In genomic region chr3:159928071-159928491, GRCh38 we compare ENCODE assay signal across 16 cellular contexts.
DNase-seq lines count a peak whose midpoint lies in the region; ATAC-seq and TF ChIP-seq lines count a peak whose summit lies in the region.
"Had no signal": no experiment of that assay in that cellular context is flagged by ENCODE, and none has a peak within 500 bp of the region (broad histone marks: within the 10 kb centered on the region; RNA-seq: fewer than 3 reads in every experiment).

No MANE protein-coding gene starts in this region.

- peak overlapping the region; percentile 24; the same call in 1 of the 2 replicates for H3K27ac ChIP-seq in SJCRH30
- peak overlapping the region; percentile 86 for H3K27ac ChIP-seq in fibroblast of lung (ENCODE audit: insufficient read depth, low read length)
- peak overlapping the region; percentile 53 for H3K27ac ChIP-seq in rectal smooth muscle tissue (ENCODE audit: low read depth, low read length)
- H3K27ac ChIP-seq: HL-60, vagina had no signal

- H3K9me3 ChIP-seq in SJCRH30 (replicated peaks): no peaks in the 10 kb centered on the region
- H3K9me3 ChIP-seq in fibroblast of lung (ENCODE audit: control insufficient read depth, insufficient read depth, low read depth, low read length): no peaks in the 10 kb centered on the region
- H3K9me3 ChIP-seq: vagina had no signal

- H3K36me3 ChIP-seq in SJCRH30 (no peaks in the 10 kb centered on the region), fibroblast of lung (ENCODE audit: control insufficient read depth, insufficient read depth, low read length) (no peaks in the 10 kb centered on the region), rectal smooth muscle tissue (ENCODE audit: control insufficient read depth, insufficient read depth, low read length) (no peaks in the 10 kb centered on the region)
- H3K36me3 ChIP-seq: vagina had no signal

- TF ChIP-seq CTCF in fibroblast of lung (conservative IDR thresholded peaks at IDR 0.05 in 1 of 2, IDR thresholded peaks at IDR 0.05 in 1 of 2; ENCODE audit: low read depth in 1 of 2, low read length in 2 of 2): no peak

- H3K27me3 ChIP-seq in SJCRH30: no peaks in the 10 kb centered on the region
- no peaks in the 10 kb centered on the region for H3K27me3 ChIP-seq in fibroblast of lung (ENCODE audit: control insufficient read depth, insufficient read depth, low read length)
- H3K27me3 ChIP-seq in rectal smooth muscle tissue (ENCODE audit: control insufficient read depth, insufficient read depth, low read length): no peaks in the 10 kb centered on the region
- H3K27me3 ChIP-seq: vagina had no signal

- no peak overlapping the region for H3K4me3 ChIP-seq in SJCRH30
- no peak overlapping the region for H3K4me3 ChIP-seq in fibroblast of lung (replicated peaks in 1 of 4; ENCODE audit: control extremely low read depth in 1 of 4, insufficient read depth in 1 of 4, low read depth in 3 of 4, low read length in 4 of 4)
- no peak overlapping the region for H3K4me3 ChIP-seq in rectal smooth muscle tissue (ENCODE audit: low read length)
- H3K4me3 ChIP-seq: vagina had no signal

- no peaks in the 10 kb centered on the region for H4K20me1 ChIP-seq in fibroblast of lung (ENCODE audit: control insufficient read depth, extremely low read depth, insufficient read depth, low read length)

- H3K4me2 ChIP-seq in fibroblast of lung (ENCODE audit: extremely low read depth, insufficient read depth, low read length): peak overlapping the region; percentile 11

- ATAC-seq in HG03378 (IDR thresholded peaks at IDR 0.05; ENCODE audit: unreplicated experiment) (no peak), HG03139 (IDR thresholded peaks at IDR 0.05; ENCODE audit: unreplicated experiment) (no peak)
- ATAC-seq: activated CD8-positive, alpha-beta T cell treated with anti-CD3 and anti-CD28 coated beads for 36 hours; CD8-positive, alpha-beta T cell had no signal

- DNase-seq in EL (peak; percentile 72), SJCRH30 (no peak), fibroblast of lung (ENCODE audit: low read depth in 2 of 2) (peak; percentile 22 to 40), NCI-H2081 treated with DMSO at 0.1 percent for 48 hours (lab: John Stamatoyannopoulos, UW) (no peak), inferior parietal cortex (ENCODE audit: extremely low spot score) (no peak)
- DNase-seq: activated CD8-positive, alpha-beta T cell treated with anti-CD3 and anti-CD28 coated beads for 36 hours; CD8-positive, alpha-beta T cell; hippocampal formation; midbrain; NCI-H1105; NCI-H774 had no signal

- H3K9ac ChIP-seq in fibroblast of lung (ENCODE audit: insufficient read depth, low read length) (no peak overlapping the region), rectal smooth muscle tissue (ENCODE audit: low read length) (no peak overlapping the region)

- no peaks in the 10 kb centered on the region for H3K79me2 ChIP-seq in fibroblast of lung (ENCODE audit: control insufficient read depth, insufficient read depth, low read length)

- H2AFZ ChIP-seq in fibroblast of lung (ENCODE audit: low read length): no peak overlapping the region

- H3K4me1 ChIP-seq in SJCRH30 (0 out of 2 replicates have a peak, but pooled peaks cover 4% of the 10 kb centered on the region), fibroblast of lung (ENCODE audit: control insufficient read depth, extremely low read depth, insufficient read depth, low read length) (peaks cover 18% of the 10 kb centered on the region), rectal smooth muscle tissue (ENCODE audit: control insufficient read depth, insufficient read depth, low read length) (peaks cover 9% of the 10 kb centered on the region)
- H3K4me1 ChIP-seq: vagina had no signal

Comparison
In these comparisons a context has a peak if more than half of its experiments do, and no peak if none do; other contexts are left out.
1. DNase-seq: peak in EL (single experiment) and fibroblast of lung (2 of 2); none in SJCRH30 (0 of 2), NCI-H2081 treated with DMSO at 0.1 percent for 48 hours (single experiment) and inferior parietal cortex (single experiment).
2. H3K27ac ChIP-seq: peak in every context shown above with its lines; median percentile 86 in fibroblast of lung; 53 in rectal smooth muscle tissue; 24 in SJCRH30.